In genomic region chr5:142506756-142507155, GRCh38 we compare ENCODE assay signal across 1 cellular context.
TF ChIP-seq lines count a peak whose summit lies in the region.

No MANE protein-coding gene starts in this region.

TF ChIP-seq in HCT116, 20 proteins besides CTCF, POLR2A, EP300 and RAD21 (continued from another document):
- TF ChIP-seq REST (IDR thresholded peaks at IDR 0.05; ENCODE audit: low read depth), result no peak
- TF ChIP-seq ZFX (IDR thresholded peaks at IDR 0.05), result no peak
- no peak for TF ChIP-seq CBX3 (IDR thresholded peaks at IDR 0.05; ENCODE audit: low read depth)
- no peak for TF ChIP-seq SP1 (IDR thresholded peaks at IDR 0.05; ENCODE audit: low read depth)
- no peak for TF ChIP-seq MAX (IDR thresholded peaks at IDR 0.05)
- no peak for TF ChIP-seq FOSL1 (IDR thresholded peaks at IDR 0.05; ENCODE audit: low read depth)
